Comparison of ENCODE assay signal across 8 cellular contexts in the genomic region with DNA sequence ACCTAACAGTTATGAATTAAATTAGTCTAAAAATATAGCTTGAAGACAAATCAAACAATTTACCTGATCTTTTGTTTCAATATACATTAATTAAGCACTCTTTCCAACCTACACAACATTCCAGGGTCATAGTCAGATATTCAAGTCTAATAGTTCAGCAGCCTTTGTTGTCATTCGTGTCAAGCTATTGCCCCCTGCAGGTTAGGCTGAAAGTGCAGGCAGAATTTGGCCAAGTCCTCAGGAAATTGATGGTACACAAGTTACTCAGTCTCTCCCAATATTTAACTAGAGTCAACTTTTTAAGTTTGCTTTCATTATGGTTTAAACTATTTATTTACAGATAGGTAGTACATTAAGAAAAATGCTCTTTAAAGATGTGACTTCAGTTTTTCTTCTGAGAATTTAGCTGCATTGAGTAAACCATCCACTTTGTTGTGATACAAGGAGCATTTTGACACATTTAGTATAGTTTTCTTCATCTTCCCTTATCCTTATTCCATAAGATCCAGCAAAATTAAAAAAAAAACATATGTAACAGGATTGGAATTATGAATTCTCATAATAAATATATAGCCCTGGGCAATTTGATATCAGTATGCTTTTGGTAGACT.
DNase-seq lines count a peak whose midpoint lies in the region; ATAC-seq and TF ChIP-seq lines count a peak whose summit lies in the region.

No MANE protein-coding gene starts in this region.

- no peak overlapping the region for H3K4me3 Mint-ChIP-seq in WTC11

- H3K27me3 Mint-ChIP-seq in WTC11 (ENCODE audit: low read depth) = peaks cover 84% of the 10 kb centered on the region

- intact Hi-C loops in left lung (cut with DNase I) = no loop called here

- no peaks in the 10 kb centered on the region for H3K9me3 Mint-ChIP-seq in WTC11

- no peak overlapping the region for H3K4me3 ChIP-seq in left lung

- peaks cover 16% of the 10 kb centered on the region in 2 donors for H3K4me1 ChIP-seq in left lung

- no peak overlapping the region for H3K27ac Mint-ChIP-seq in WTC11

- H3K36me3 ChIP-seq in left lung = no peaks in the 10 kb centered on the region

- peak; percentile 46 for ATAC-seq in HG02870 (IDR thresholded peaks at IDR 0.05; ENCODE audit: unreplicated experiment)
- ATAC-seq in WTC11 = no peak
- peak; percentile 37 for ATAC-seq in left lung

- TF ChIP-seq CTCF in WTC11 (IDR thresholded peaks at IDR 0.05) (peak; percentile 68), left lung (IDR thresholded peaks at IDR 0.05) (peak; percentile 85 to 86)

- H3K4me1 Mint-ChIP-seq in WTC11 = peaks cover 28% of the 10 kb centered on the region

- H3K27ac ChIP-seq in left lung = no peak overlapping the region

- CTCF ChIA-PET in WTC11 (lab: Charles Lee) = interaction anchor here (1.6 kb wide), 1 partner anchor 219 kb away, joined by 3 read pairs; no protein-coding TSS in a partner anchor

- H3K27me3 ChIP-seq in left lung = peaks cover 37 to 97% of the 10 kb centered on the region in 2 donors

- H3K9me3 ChIP-seq in left lung = no peaks in the 10 kb centered on the region

- peak; percentile 66 for DNase-seq in SIG-M5 treated with dmso at 0.1 percent for 504 hours (lab: John Stamatoyannopoulos, UW; ENCODE audit: unreplicated experiment)
- no peak for DNase-seq in SIG-M5 (lab: John Stamatoyannopoulos, UW)
- peak; percentile 79 for DNase-seq in NCI-H2171 treated with DMSO at 0.1 percent for 48 hours (lab: John Stamatoyannopoulos, UW)
- peak; percentile 74 for DNase-seq in WTC11 (ENCODE audit: low spot score)
- DNase-seq in cerebellar cortex (ENCODE audit: low spot score) = peak; percentile 46
- peak in 1 of 2 donors; percentile 61 for DNase-seq in left lung
- peak; percentile 56 for DNase-seq in stimulated activated CD8-positive, alpha-beta memory T cell treated with anti-CD3 and anti-CD28 coated beads, Interleukin-12 subunit alpha, Interleukin-12 subunit beta, amount 100 ng/mL, for 1 hour (ENCODE audit: low read depth)

- POLR2A ChIA-PET in WTC11 (lab: Charles Lee) = no interaction called here

- H3K36me3 Mint-ChIP-seq in WTC11 = no peaks in the 10 kb centered on the region

TF ChIP-seq in WTC11, 78 proteins besides CTCF, POLR2A, EP300 and RAD21:
- TF ChIP-seq, protein P1, sequence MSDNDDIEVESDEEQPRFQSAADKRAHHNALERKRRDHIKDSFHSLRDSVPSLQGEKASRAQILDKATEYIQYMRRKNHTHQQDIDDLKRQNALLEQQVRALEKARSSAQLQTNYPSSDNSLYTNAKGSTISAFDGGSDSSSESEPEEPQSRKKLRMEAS (CRISPR knock-in tag; IDR thresholded peaks at IDR 0.05) = no peak
- TF ChIP-seq, protein P2, sequence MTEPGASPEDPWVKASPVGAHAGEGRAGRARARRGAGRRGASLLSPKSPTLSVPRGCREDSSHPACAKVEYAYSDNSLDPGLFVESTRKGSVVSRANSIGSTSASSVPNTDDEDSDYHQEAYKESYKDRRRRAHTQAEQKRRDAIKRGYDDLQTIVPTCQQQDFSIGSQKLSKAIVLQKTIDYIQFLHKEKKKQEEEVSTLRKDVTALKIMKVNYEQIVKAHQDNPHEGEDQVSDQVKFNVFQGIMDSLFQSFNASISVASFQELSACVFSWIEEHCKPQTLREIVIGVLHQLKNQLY (CRISPR knock-in tag; IDR thresholded peaks at IDR 0.05) = no peak
- TF ChIP-seq, protein P3, sequence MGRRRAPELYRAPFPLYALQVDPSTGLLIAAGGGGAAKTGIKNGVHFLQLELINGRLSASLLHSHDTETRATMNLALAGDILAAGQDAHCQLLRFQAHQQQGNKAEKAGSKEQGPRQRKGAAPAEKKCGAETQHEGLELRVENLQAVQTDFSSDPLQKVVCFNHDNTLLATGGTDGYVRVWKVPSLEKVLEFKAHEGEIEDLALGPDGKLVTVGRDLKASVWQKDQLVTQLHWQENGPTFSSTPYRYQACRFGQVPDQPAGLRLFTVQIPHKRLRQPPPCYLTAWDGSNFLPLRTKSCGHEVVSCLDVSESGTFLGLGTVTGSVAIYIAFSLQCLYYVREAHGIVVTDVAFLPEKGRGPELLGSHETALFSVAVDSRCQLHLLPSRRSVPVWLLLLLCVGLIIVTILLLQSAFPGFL (CRISPR knock-in tag; IDR thresholded peaks at IDR 0.05; ENCODE audit: borderline replicate concordance) = no peak
- TF ChIP-seq GTF2I (CRISPR knock-in tag; conservative IDR thresholded peaks at IDR 0.05) = no peak
- TF ChIP-seq PRRX2 (CRISPR knock-in tag; IDR thresholded peaks at IDR 0.05) = no peak
- TF ChIP-seq NFATC4 (CRISPR knock-in tag; IDR thresholded peaks at IDR 0.05) = no peak
- TF ChIP-seq ZBTB21 (CRISPR knock-in tag; IDR thresholded peaks at IDR 0.05; ENCODE audit: borderline replicate concordance) = no peak
- no peak for TF ChIP-seq CREB1 (CRISPR knock-in tag; IDR thresholded peaks at IDR 0.05)
- TF ChIP-seq TEAD4 (CRISPR knock-in tag; IDR thresholded peaks at IDR 0.05) = no peak
- TF ChIP-seq SOX15 (CRISPR knock-in tag; IDR thresholded peaks at IDR 0.05) = no peak
- no peak for TF ChIP-seq ZNF121 (CRISPR knock-in tag; IDR thresholded peaks at IDR 0.05)
- no peak for TF ChIP-seq SP1 (CRISPR knock-in tag; conservative IDR thresholded peaks at IDR 0.05)
- TF ChIP-seq, protein P4, sequence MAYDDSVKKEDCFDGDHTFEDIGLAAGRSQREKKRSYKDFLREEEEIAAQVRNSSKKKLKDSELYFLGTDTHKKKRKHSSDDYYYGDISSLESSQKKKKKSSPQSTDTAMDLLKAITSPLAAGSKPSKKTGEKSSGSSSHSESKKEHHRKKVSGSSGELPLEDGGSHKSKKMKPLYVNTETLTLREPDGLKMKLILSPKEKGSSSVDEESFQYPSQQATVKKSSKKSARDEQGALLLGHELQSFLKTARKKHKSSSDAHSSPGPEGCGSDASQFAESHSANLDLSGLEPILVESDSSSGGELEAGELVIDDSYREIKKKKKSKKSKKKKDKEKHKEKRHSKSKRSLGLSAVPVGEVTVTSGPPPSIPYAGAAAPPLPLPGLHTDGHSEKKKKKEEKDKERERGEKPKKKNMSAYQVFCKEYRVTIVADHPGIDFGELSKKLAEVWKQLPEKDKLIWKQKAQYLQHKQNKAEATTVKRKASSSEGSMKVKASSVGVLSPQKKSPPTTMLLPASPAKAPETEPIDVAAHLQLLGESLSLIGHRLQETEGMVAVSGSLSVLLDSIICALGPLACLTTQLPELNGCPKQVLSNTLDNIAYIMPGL (CRISPR knock-in tag; IDR thresholded peaks at IDR 0.05) = no peak
- TF ChIP-seq TEAD1 (CRISPR knock-in tag; IDR thresholded peaks at IDR 0.05) = no peak
- TF ChIP-seq FOXP1 (CRISPR knock-in tag; IDR thresholded peaks at IDR 0.05; ENCODE audit: borderline replicate concordance) = no peak
- no peak for TF ChIP-seq TP53 (CRISPR knock-in tag; IDR thresholded peaks at IDR 0.05)
